ENCODE assay signal across 11 cellular contexts in the genomic region with DNA sequence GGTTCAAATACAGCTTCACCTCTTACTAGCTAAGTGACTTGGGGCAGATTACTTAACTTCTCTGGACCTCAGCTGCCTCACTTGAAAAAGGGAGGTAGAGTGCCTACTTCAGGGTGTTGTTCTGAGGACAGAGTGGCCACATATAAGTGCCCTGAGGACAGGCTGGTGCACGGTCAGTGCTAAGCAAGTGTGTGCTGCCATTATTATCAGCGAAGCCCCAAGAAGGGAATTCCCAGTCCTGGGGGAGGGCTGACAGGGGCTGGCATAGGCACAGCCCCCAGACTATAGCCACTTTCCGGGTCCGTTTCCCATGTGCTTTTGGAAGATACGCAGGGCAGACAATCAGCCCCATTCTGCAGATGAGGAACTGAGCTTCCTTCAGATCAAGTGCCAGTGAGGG. TPM values are rescaled to one million over a fixed set of nuclear protein-coding genes. Genes with fewer than 3 reads are reported as not detected.
DNase-seq lines count a peak whose midpoint lies in the region; ATAC-seq, FAIRE-seq and TF ChIP-seq lines count a peak whose summit lies in the region.
"Had no signal": no experiment of that assay in that cellular context is flagged by ENCODE, and none has a peak within 500 bp of the region (broad histone marks: within the 10 kb centered on the region; RNA-seq: fewer than 3 reads in every experiment).

No MANE protein-coding gene starts in this region.

- H3K27me3 Mint-ChIP-seq in neural progenitor cell (ENCODE audit: insufficient read depth, low read depth) = peaks cover 10% of the 10 kb centered on the region

- ATAC-seq in A549 (no peak), GM19035 (IDR thresholded peaks at IDR 0.05; ENCODE audit: unreplicated experiment) (no peak)

- H3K9me3 ChIP-seq in A549 = no peaks in the 10 kb centered on the region
- H3K9me3 ChIP-seq in Loucy (ENCODE audit: insufficient read depth, low read depth, low read length) = no peaks in the 10 kb centered on the region
- no peaks in the 10 kb centered on the region for H3K9me3 ChIP-seq in duodenal mucosa (ENCODE audit: control insufficient read depth in 1 of 2, low read length in 2 of 2)
- H3K9me3 ChIP-seq in neural progenitor cell (ENCODE audit: low read depth) = no peaks in the 10 kb centered on the region

- H3K27me3 ChIP-seq in Loucy (ENCODE audit: insufficient read depth, low read length, poor library complexity, severe bottlenecking) (no peaks in the 10 kb centered on the region), duodenal mucosa (ENCODE audit: control insufficient read depth in 1 of 2, insufficient read depth in 2 of 2, low read length in 2 of 2) (no peaks in the 10 kb centered on the region), neural progenitor cell (no peaks in the 10 kb centered on the region)

- H3K36me3 ChIP-seq in Loucy (ENCODE audit: insufficient read depth, low read length) (no peaks in the 10 kb centered on the region), duodenal mucosa (ENCODE audit: control insufficient read depth in 1 of 2, insufficient read depth in 2 of 2, low read length in 2 of 2) (no peaks in the 10 kb centered on the region), neural progenitor cell (no peaks in the 10 kb centered on the region)

- H3K9ac ChIP-seq in Loucy (ENCODE audit: low read depth, low read length, poor library complexity, severe bottlenecking) (no peak overlapping the region), duodenal mucosa (ENCODE audit: low read depth in 1 of 2, low read length in 2 of 2) (peak overlapping the region in 1 of 2 donors; percentile 81), neural progenitor cell (no peak overlapping the region)

- TF ChIP-seq EP300 in A549 (IDR thresholded peaks at IDR 0.05) = no peak

- no peaks in the 10 kb centered on the region for H3K9me2 ChIP-seq in Loucy (replicated peaks; ENCODE audit: low read depth, low read length)

- H3K27ac ChIP-seq in A549 (peak overlapping the region in 1 of 2 experiments; percentile 100; a peak in 3 of 6 replicates), duodenal mucosa (ENCODE audit: low read depth, low read length) (peak overlapping the region; percentile 70), neural progenitor cell (no peak overlapping the region)

- H3K36me3 Mint-ChIP-seq in neural progenitor cell = peaks cover 7% of the 10 kb centered on the region

- H3K27ac Mint-ChIP-seq in neural progenitor cell = no peak overlapping the region

- peaks cover 44% of the 10 kb centered on the region for H3K4me1 Mint-ChIP-seq in neural progenitor cell

- H3F3A ChIP-seq in Loucy (ENCODE audit: low read depth) (no peaks in the 10 kb centered on the region), neural progenitor cell (ENCODE audit: low read depth) (peaks cover 24% of the 10 kb centered on the region)

- H3K79me2 ChIP-seq in Loucy (ENCODE audit: insufficient read depth, low read length) (peaks cover 85% of the 10 kb centered on the region), neural progenitor cell (ENCODE audit: low read depth) (peaks cover 73% of the 10 kb centered on the region)

- TF ChIP-seq POLR2A in A549 (IDR thresholded peaks at IDR 0.05; ENCODE audit: low read length) = no peak

- CTCF ChIA-PET in A549 (lab: Yijun Ruan, JAX) = interaction anchor here (0.6 to 3.6 kb wide), 10 partner anchors 15 to 180 kb away, joined by 3 to 33 read pairs (median 4); a partner anchor contains a TSS

- H3K4me3 ChIP-seq in A549 (no peak overlapping the region), Loucy (ENCODE audit: low read length, poor library complexity, severe bottlenecking) (peak overlapping the region; percentile 82), duodenal mucosa (ENCODE audit: low read depth in 1 of 2, low read length in 2 of 2) (peak overlapping the region; percentile 79 to 81), neural progenitor cell (no peak overlapping the region)

- DNase-seq in A549 (ENCODE audit: low read depth in 1 of 2, low spot score in 1 of 2) (no peak), neural progenitor cell (ENCODE audit: low spot score) (no peak), D341Med (ENCODE audit: low spot score) (no peak), NCI-H82 (lab: John Stamatoyannopoulos, UW) (no peak), HCEC 1CT (no peak)
- DNase-seq: central memory CD4-positive, alpha-beta T cell had no signal

- no peak for TF ChIP-seq RAD21 in A549 (conservative IDR thresholded peaks at IDR 0.05 in 1 of 2, IDR thresholded peaks at IDR 0.05 in 1 of 2)

- H2AFZ ChIP-seq in Loucy (ENCODE audit: low read length) = no peak overlapping the region
- no peak overlapping the region for H2AFZ ChIP-seq in neural progenitor cell (replicated peaks)

- POLR2A ChIA-PET in A549 (lab: Yijun Ruan, JAX) = no interaction called here

- H4K20me1 ChIP-seq in Loucy (ENCODE audit: insufficient read depth, low read length, poor library complexity, severe bottlenecking) (peaks cover 24% of the 10 kb centered on the region), neural progenitor cell (ENCODE audit: low read depth) (peaks cover 26% of the 10 kb centered on the region)

- no peaks in the 10 kb centered on the region for H3K9me3 Mint-ChIP-seq in neural progenitor cell

- peak overlapping the region; percentile 91 for H3K4me3 Mint-ChIP-seq in neural progenitor cell

- peak overlapping the region; percentile 97; the same call in 2 of the 3 replicates for H3K4me2 ChIP-seq in A549
- peak overlapping the region; percentile 83 for H3K4me2 ChIP-seq in Loucy (ENCODE audit: low read depth, low read length, poor library complexity, severe bottlenecking)
- no peak overlapping the region for H3K4me2 ChIP-seq in neural progenitor cell

- TF ChIP-seq CTCF in A549 (IDR thresholded peaks at IDR 0.05) (no peak), Loucy (conservative IDR thresholded peaks at IDR 0.05; ENCODE audit: low read length) (no peak), neural progenitor cell (IDR thresholded peaks at IDR 0.05) (no peak)

- H3K4me1 ChIP-seq in A549 (peaks cover 36% of the 10 kb centered on the region), Loucy (ENCODE audit: insufficient read depth, low read length, poor library complexity, severe bottlenecking) (peaks cover 39% of the 10 kb centered on the region), duodenal mucosa (ENCODE audit: control insufficient read depth in 1 of 2, insufficient read depth in 2 of 2, low read length in 2 of 2) (peaks cover 31 to 36% of the 10 kb centered on the region in 2 donors), neural progenitor cell (peaks cover 15% of the 10 kb centered on the region)

- FAIRE-seq in A549 (lab: Jason Lieb, UNC) = no peak
- FAIRE-seq: GM19239, islet of Langerhans had no signal

- WGBS in A549 (ENCODE audit: missing lambda C conversion rate) = 94% methylated on average over 5 of the region's 5 CpGs

TF ChIP-seq in A549, 52 proteins besides CTCF, POLR2A, EP300 and RAD21 (continues in another document):
- TF ChIP-seq, protein P1, sequence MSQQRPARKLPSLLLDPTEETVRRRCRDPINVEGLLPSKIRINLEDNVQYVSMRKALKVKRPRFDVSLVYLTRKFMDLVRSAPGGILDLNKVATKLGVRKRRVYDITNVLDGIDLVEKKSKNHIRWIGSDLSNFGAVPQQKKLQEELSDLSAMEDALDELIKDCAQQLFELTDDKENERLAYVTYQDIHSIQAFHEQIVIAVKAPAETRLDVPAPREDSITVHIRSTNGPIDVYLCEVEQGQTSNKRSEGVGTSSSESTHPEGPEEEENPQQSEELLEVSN (IDR thresholded peaks at IDR 0.05; ENCODE audit: borderline replicate concordance, low read depth) = no peak
- no peak for TF ChIP-seq GATA3 (IDR thresholded peaks at IDR 0.05; ENCODE audit: borderline replicate concordance)
- no peak for TF ChIP-seq TFCP2L1 (CRISPR knock-in tag; IDR thresholded peaks at IDR 0.05)
- TF ChIP-seq, protein P2, sequence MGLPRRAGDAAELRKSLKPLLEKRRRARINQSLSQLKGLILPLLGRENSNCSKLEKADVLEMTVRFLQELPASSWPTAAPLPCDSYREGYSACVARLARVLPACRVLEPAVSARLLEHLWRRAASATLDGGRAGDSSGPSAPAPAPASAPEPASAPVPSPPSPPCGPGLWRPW (IDR thresholded peaks at IDR 0.05) = no peak
- no peak for TF ChIP-seq NR3C1 (IDR thresholded peaks at IDR 0.05)

RNA-seq across cellular contexts. Expression of a gene that starts 2.5 kb away (rescaled TPM):
- polyA plus RNA-seq in A549 (2011; rRNA removed) = 14.4 and 18.2 TPM in 2 replicates
- 7.5 and 11.2 TPM in 2 replicates for polyA plus RNA-seq in A549 (2012; cell fraction: cytosol; rRNA removed)
- polyA plus RNA-seq in A549 (2012; cell fraction: nucleus; rRNA removed) = 19.5 and 19.9 TPM in 2 replicates
- 24.4 to 29.5 TPM (median 28.2 TPM) in 3 replicates for polyA plus RNA-seq in A549 (2017; fragmentation: RNase III; extraction: RNeasy Plus Mini Kit Qiagen cat#74134 plus additional on column Dnase treatment)
- polyA minus RNA-seq in A549 (2011; rRNA and poly(A)+ RNA removed) = 25.1 and 25.6 TPM in 2 replicates
- 5.4 and 15.5 TPM in 2 replicates for total RNA-seq in neural progenitor cell (ENCODE audit: low replicate concordance)

RNA-seq across cellular contexts. Expression of a gene that starts 4.3 kb away (rescaled TPM):
- polyA plus RNA-seq in A549 (2011; rRNA removed) (not detected in 2 replicates), A549 (2017; fragmentation: RNase III; extraction: RNeasy Plus Mini Kit Qiagen cat#74134 plus additional on column Dnase treatment) (not detected in 3 replicates)
- polyA plus RNA-seq in A549 (2012; cell fraction: cytosol; rRNA removed) = not detected in 2 replicates
- polyA plus RNA-seq in A549 (2012; cell fraction: nucleus; rRNA removed) = not detected in 2 replicates
- not detected in 2 replicates for polyA minus RNA-seq in A549 (2011; rRNA and poly(A)+ RNA removed)
- total RNA-seq in neural progenitor cell (ENCODE audit: low replicate concordance) = not detected in 2 replicates

RNA-seq across cellular contexts. Expression of a gene that starts 7.2 kb away (rescaled TPM):
- 22.8 and 57.1 TPM in 2 replicates for polyA plus RNA-seq in A549 (2011; rRNA removed)
- 22.4 and 28.7 TPM in 2 replicates for polyA plus RNA-seq in A549 (2012; cell fraction: cytosol; rRNA removed)
- polyA plus RNA-seq in A549 (2012; cell fraction: nucleus; rRNA removed) = 127 and 206 TPM in 2 replicates
- 65.6 to 69.6 TPM (median 67.4 TPM) in 3 replicates for polyA plus RNA-seq in A549 (2017; fragmentation: RNase III; extraction: RNeasy Plus Mini Kit Qiagen cat#74134 plus additional on column Dnase treatment)
- 359 and 408 TPM in 2 replicates for polyA minus RNA-seq in A549 (2011; rRNA and poly(A)+ RNA removed)
- 32.7 and 51.4 TPM in 2 replicates for total RNA-seq in neural progenitor cell (ENCODE audit: low replicate concordance)

RNA-seq across cellular contexts. Expression of a gene that starts 32.1 kb away (rescaled TPM):
- 6.5 and 6.9 TPM in 2 replicates for polyA plus RNA-seq in A549 (2011; rRNA removed)
- 10.5 and 10.6 TPM in 2 replicates for polyA plus RNA-seq in A549 (2012; cell fraction: cytosol; rRNA removed)
- polyA plus RNA-seq in A549 (2012; cell fraction: nucleus; rRNA removed) = 3.0 and 4.2 TPM in 2 replicates
- 6.2 to 8.4 TPM (median 8.0 TPM) in 3 replicates for polyA plus RNA-seq in A549 (2017; fragmentation: RNase III; extraction: RNeasy Plus Mini Kit Qiagen cat#74134 plus additional on column Dnase treatment)
- 4.1 and 5.9 TPM in 2 replicates for polyA minus RNA-seq in A549 (2011; rRNA and poly(A)+ RNA removed)
- 7.4 and 7.5 TPM in 2 replicates for total RNA-seq in neural progenitor cell (ENCODE audit: low replicate concordance)

RNA-seq across cellular contexts. Expression of a gene that starts 37.6 kb away (rescaled TPM):
- polyA plus RNA-seq in A549 (2011; rRNA removed) (1.4 and 1.9 TPM in 2 replicates), A549 (2017; fragmentation: RNase III; extraction: RNeasy Plus Mini Kit Qiagen cat#74134 plus additional on column Dnase treatment) (1.1 to 1.8 TPM (median 1.5 TPM) in 3 replicates)
- 0.71 and 0.74 TPM in 2 replicates for polyA plus RNA-seq in A549 (2012; cell fraction: cytosol; rRNA removed)
- polyA plus RNA-seq in A549 (2012; cell fraction: nucleus; rRNA removed) = 3.3 and 4.8 TPM in 2 replicates
- polyA minus RNA-seq in A549 (2011; rRNA and poly(A)+ RNA removed) = 1.0 and 1.3 TPM in 2 replicates
- total RNA-seq in neural progenitor cell (ENCODE audit: low replicate concordance) = 7.6 and 14.9 TPM in 2 replicates

Comparison
In these comparisons a context has a peak if more than half of its experiments do, and no peak if none do; other contexts are left out.
1. H3K4me3 ChIP-seq: peak in Loucy (single experiment) and duodenal mucosa (2 of 2); none in A549 (single experiment) and neural progenitor cell (single experiment).